In genomic region chr4:4694296-4694772, GRCh38 we compare ENCODE assay signal across 9 cellular contexts.
A peak's percentile ranks its signal among the peaks of the same experiment; 100 is the strongest.
DNase-seq lines count a peak whose midpoint lies in the region; ATAC-seq, FAIRE-seq and TF ChIP-seq lines count a peak whose summit lies in the region.
"Had no signal": no experiment of that assay in that cellular context is flagged by ENCODE, and none has a peak within 500 bp of the region (broad histone marks: within the 10 kb centered on the region; RNA-seq: fewer than 3 reads in every experiment).

No MANE protein-coding gene starts in this region.

- TF ChIP-seq RAD21 in IMR-90 (IDR thresholded peaks at IDR 0.05; ENCODE audit: low read length) = peak; percentile 27

- H2BK20ac ChIP-seq in IMR-90 (ENCODE audit: low read depth, low read length) = no peak overlapping the region

- no peak for FAIRE-seq in bronchial epithelial cell (lab: Jason Lieb, UNC)

- no peak overlapping the region for H2AK9ac ChIP-seq in IMR-90 (replicated peaks; ENCODE audit: low read depth, low read length, poor library complexity)

- H3K56ac ChIP-seq in IMR-90 (ENCODE audit: extremely low read depth, insufficient read depth, low read length) = no peak overlapping the region

- H3K9me3 Mint-ChIP-seq in CD4-positive, alpha-beta memory T cell = peaks cover 0 to 10% (median 3%) of the 10 kb centered on the region in 8 donors
- H3K9me3 Mint-ChIP-seq: activated naive CD4-positive, alpha-beta T cell treated with anti-CD3 and anti-CD28 coated beads, Interleukin-2, amount 10 ng/mL, durations not matched to agents 7 days and 5 days had no signal

- H2BK15ac ChIP-seq in IMR-90 (ENCODE audit: low read depth, low read length) = no peak overlapping the region

- peak overlapping the region; percentile 60 for H2AFZ ChIP-seq in IMR-90 (replicated peaks; ENCODE audit: low read length, poor library complexity)

- no peak overlapping the region for H2AK5ac ChIP-seq in IMR-90 (ENCODE audit: low read depth, low read length)

- peaks cover 13% of the 10 kb centered on the region for H3K27me3 ChIP-seq in IMR-90 (ENCODE audit: control insufficient read depth, insufficient read depth, low read length)
- no peaks in the 10 kb centered on the region for H3K27me3 ChIP-seq in bronchial epithelial cell (ENCODE audit: control insufficient read depth, insufficient read depth, low read length)
- H3K27me3 ChIP-seq in CD4-positive, alpha-beta memory T cell (ENCODE audit: insufficient read depth, low read length) = no peaks in the 10 kb centered on the region
- H3K27me3 ChIP-seq in esophagus muscularis mucosa = no peaks in the 10 kb centered on the region

- DNase-seq in IMR-90 (peak; percentile 23), bronchial epithelial cell (ENCODE audit: low read depth) (no peak), medulla oblongata (ENCODE audit: extremely low spot score) (peak; percentile 61), T-helper 9 cell (no peak), esophagus muscularis mucosa (ENCODE audit: extremely low spot score) (no peak), coronary artery (ENCODE audit: low spot score) (no peak)
- no peak for DNase-seq in CD4-positive, alpha-beta memory T cell
- DNase-seq: activated naive CD4-positive, alpha-beta T cell treated with anti-CD3 and anti-CD28 coated beads, Interleukin-2, amount 10 ng/mL, durations not matched to agents 7 days and 5 days had no signal

- H3K14ac ChIP-seq in IMR-90 (replicated peaks; ENCODE audit: low read depth, low read length) = no peak overlapping the region

- H3K4me1 ChIP-seq in IMR-90 (ENCODE audit: control insufficient read depth, insufficient read depth, low read length) (no peaks in the 10 kb centered on the region), esophagus muscularis mucosa (peaks cover 4 to 10% (median 8%) of the 10 kb centered on the region in 4 donors)
- no peaks in the 10 kb centered on the region for H3K4me1 ChIP-seq in CD4-positive, alpha-beta memory T cell (ENCODE audit: insufficient read depth, low read length)

- H3K9me3 ChIP-seq in IMR-90 (ENCODE audit: control insufficient read depth, insufficient read depth, low read length) (no peaks in the 10 kb centered on the region), esophagus muscularis mucosa (no peaks in the 10 kb centered on the region)
- no peaks in the 10 kb centered on the region for H3K9me3 ChIP-seq in CD4-positive, alpha-beta memory T cell (ENCODE audit: control insufficient read depth in 1 of 2, low read length in 2 of 2)

- H4K91ac ChIP-seq in IMR-90 (ENCODE audit: insufficient read depth, low read depth, low read length) = no peak overlapping the region

- peak; percentile 78 for ATAC-seq in IMR-90 (ENCODE audit: low read depth)

- no peak overlapping the region for H3K4ac ChIP-seq in IMR-90 (ENCODE audit: low read depth, low read length)

- in situ Hi-C loops in IMR-90 (cut with MboI; ENCODE audit: low sequenced_read_pairs) = no loop called here

- intact Hi-C loops in IMR-90 (cut with micrococcal nuclease) (no loop called here), esophagus muscularis mucosa (cut with DNase I) (no loop called here)
- intact Hi-C loops in CD4-positive, alpha-beta memory T cell (cut with micrococcal nuclease) = no loop called here

- no peak overlapping the region for H3K9ac ChIP-seq in IMR-90 (ENCODE audit: low read depth, low read length)

- WGBS in IMR-90 (ENCODE audit: extremely low coverage in 2 of 2, insufficient read length in 1 of 2), 2 experiments = 23% methylated on average over 3 of the region's 5 CpGs; no CpG with 5 or more reads in 1 of the 2 experiments
- 43% methylated on average over 3 of the region's 5 CpGs for WGBS in esophagus muscularis mucosa

- H2BK5ac ChIP-seq in IMR-90 (ENCODE audit: low read depth, low read length, poor library complexity, severe bottlenecking) = no peak overlapping the region

- no peaks in the 10 kb centered on the region for H3K36me3 ChIP-seq in IMR-90 (ENCODE audit: control insufficient read depth, insufficient read depth, low read length)
- H3K36me3 ChIP-seq in bronchial epithelial cell (ENCODE audit: control insufficient read depth, insufficient read depth, low read length) = no peaks in the 10 kb centered on the region
- H3K36me3 ChIP-seq in CD4-positive, alpha-beta memory T cell (ENCODE audit: insufficient read depth, low read length) = no peaks in the 10 kb centered on the region
- no peaks in the 10 kb centered on the region for H3K36me3 ChIP-seq in esophagus muscularis mucosa

- no peak overlapping the region for H3K4me3 Mint-ChIP-seq in CD4-positive, alpha-beta memory T cell
- H3K4me3 Mint-ChIP-seq: activated naive CD4-positive, alpha-beta T cell treated with anti-CD3 and anti-CD28 coated beads, Interleukin-2, amount 10 ng/mL, durations not matched to agents 7 days and 5 days had no signal

- BruUV-seq in IMR-90 (replicated peaks; lab: Mats Ljungman, UMichigan) = no TSS peak

- H3K23ac ChIP-seq in IMR-90 (ENCODE audit: low read depth, low read length) = no peak overlapping the region

- TF ChIP-seq POLR2A in IMR-90 (IDR thresholded peaks at IDR 0.05; ENCODE audit: low read depth, low read length) (no peak), esophagus muscularis mucosa (IDR thresholded peaks at IDR 0.05; ENCODE audit: low read depth) (no peak)

- CTCF ChIA-PET in IMR-90 (lab: Yijun Ruan, JAX) = interaction anchor here (1.3 kb wide), 1 partner anchor 11 kb away, joined by 3 read pairs; no protein-coding TSS in a partner anchor
- CTCF ChIA-PET in CD4-positive, alpha-beta memory T cell (lab: Charles Lee; ENCODE audit: partially characterized antibody) = no interaction called here

- no peak overlapping the region for H2BK120ac ChIP-seq in IMR-90 (ENCODE audit: low read depth, low read length)

- no peak overlapping the region for H3K4me2 ChIP-seq in IMR-90 (ENCODE audit: low read depth, low read length)

- H3K18ac ChIP-seq in IMR-90 (ENCODE audit: low read depth, low read length) = no peak overlapping the region

- H3K27ac ChIP-seq in C4-2B (no peak overlapping the region), IMR-90 (ENCODE audit: insufficient read depth, low read length) (no peak overlapping the region), esophagus muscularis mucosa (replicated peaks in 1 of 4) (no peak overlapping the region), coronary artery (no peak overlapping the region)
- no peak overlapping the region for H3K27ac ChIP-seq in CD4-positive, alpha-beta memory T cell (ENCODE audit: low read depth, low read length)

- no peaks in the 10 kb centered on the region for H3K27me3 Mint-ChIP-seq in CD4-positive, alpha-beta memory T cell
- H3K27me3 Mint-ChIP-seq: activated naive CD4-positive, alpha-beta T cell treated with anti-CD3 and anti-CD28 coated beads, Interleukin-2, amount 10 ng/mL, durations not matched to agents 7 days and 5 days had no signal

- H4K20me1 ChIP-seq in IMR-90 (ENCODE audit: insufficient read depth, low read length) = no peaks in the 10 kb centered on the region

- no peak overlapping the region for H4K5ac ChIP-seq in IMR-90 (ENCODE audit: low read depth, low read length)

- TF ChIP-seq CTCF in C4-2B (conservative IDR thresholded peaks at IDR 0.05) = peak; percentile 21; the same call in 1 of the 2 replicates
- TF ChIP-seq CTCF in IMR-90 (conservative IDR thresholded peaks at IDR 0.05; ENCODE audit: low read depth, low read length) = peak; percentile 31; the same call in 1 of the 2 replicates
- TF ChIP-seq CTCF in bronchial epithelial cell (IDR thresholded peaks at IDR 0.05; ENCODE audit: insufficient read depth, low read length, severe bottlenecking) = peak; percentile 14
- peak in 1 of 3 experiments; percentile 12 for TF ChIP-seq CTCF in esophagus muscularis mucosa (IDR thresholded peaks at IDR 0.05)
- no peak for TF ChIP-seq CTCF in coronary artery (IDR thresholded peaks at IDR 0.05)

- no peak overlapping the region for H3K4me3 ChIP-seq in IMR-90 (ENCODE audit: insufficient read depth, low read depth, low read length)
- H3K4me3 ChIP-seq in bronchial epithelial cell (ENCODE audit: low read depth, low read length) = no peak overlapping the region
- H3K4me3 ChIP-seq in CD4-positive, alpha-beta memory T cell (ENCODE audit: low read length in 2 of 2) = no peak overlapping the region
- no peak overlapping the region for H3K4me3 ChIP-seq in esophagus muscularis mucosa
- no peak overlapping the region for H3K4me3 ChIP-seq in coronary artery

- dilution Hi-C loops in IMR-90 (cut with HindIII; ENCODE audit: low sequenced_read_pairs, unreplicated experiment) = no loop called here

- peaks cover 19 to 48% of the 10 kb centered on the region in 2 donors for H3K36me3 Mint-ChIP-seq in CD4-positive, alpha-beta memory T cell
- H3K36me3 Mint-ChIP-seq: activated naive CD4-positive, alpha-beta T cell treated with anti-CD3 and anti-CD28 coated beads, Interleukin-2, amount 10 ng/mL, durations not matched to agents 7 days and 5 days had no signal

- no peaks in the 10 kb centered on the region for H3K79me1 ChIP-seq in IMR-90 (ENCODE audit: low read depth in 1 of 2, low read length in 2 of 2)

- no peak for TF ChIP-seq EP300 in esophagus muscularis mucosa (IDR thresholded peaks at IDR 0.05)

- H4K8ac ChIP-seq in IMR-90 (ENCODE audit: low read depth in 2 of 2, low read length in 2 of 2) = no peak overlapping the region

- no peaks in the 10 kb centered on the region for H3K4me1 Mint-ChIP-seq in CD4-positive, alpha-beta memory T cell
- H3K4me1 Mint-ChIP-seq: activated naive CD4-positive, alpha-beta T cell treated with anti-CD3 and anti-CD28 coated beads, Interleukin-2, amount 10 ng/mL, durations not matched to agents 7 days and 5 days had no signal

- POLR2A ChIA-PET in IMR-90 (lab: Charles Lee; ENCODE audit: unreplicated experiment) = no interaction called here
- POLR2A ChIA-PET in CD4-positive, alpha-beta memory T cell (lab: Charles Lee; ENCODE audit: partially characterized antibody) = no interaction called here

- H3K9me1 ChIP-seq in IMR-90 (ENCODE audit: insufficient read depth, low read length) = no peaks in the 10 kb centered on the region; the same call in 1 of the 2 replicates

- H3K27ac Mint-ChIP-seq in CD4-positive, alpha-beta memory T cell = no peak overlapping the region
- H3K27ac Mint-ChIP-seq: activated naive CD4-positive, alpha-beta T cell treated with anti-CD3 and anti-CD28 coated beads, Interleukin-2, amount 10 ng/mL, durations not matched to agents 7 days and 5 days had no signal

TF ChIP-seq in IMR-90, 13 proteins besides CTCF, POLR2A, EP300 and RAD21:
- peak; percentile 87 for TF ChIP-seq MAFK (IDR thresholded peaks at IDR 0.05; ENCODE audit: low read depth, low read length)
- no peak for TF ChIP-seq ELK1 (IDR thresholded peaks at IDR 0.05; ENCODE audit: borderline replicate concordance, low read depth, low read length)

Comparison
In these comparisons a context has a peak if more than half of its experiments do, and no peak if none do; other contexts are left out.
1. DNase-seq: peak in IMR-90 (single experiment) and medulla oblongata (single experiment); none in bronchial epithelial cell (single experiment), CD4-positive, alpha-beta memory T cell (0 of 5), T-helper 9 cell (single experiment), esophagus muscularis mucosa (single experiment) and coronary artery (single experiment).